In genomic region chr1:172753964-172754363, GRCh38 we compare ENCODE assay signal across 17 cellular contexts.
"Had no signal": no experiment of that assay in that cellular context is flagged by ENCODE, and none has a peak within 500 bp of the region (broad histone marks: within the 10 kb centered on the region; RNA-seq: fewer than 3 reads in every experiment).

No MANE protein-coding gene starts in this region.

- H3K9me3 Mint-ChIP-seq: activated B cell treated with CpG ODN at 0.5 μM for 24 hours; brain; central memory CD8-positive, alpha-beta T cell; naive B cell; stimulated activated naive CD8-positive, alpha-beta T cell treated with anti-CD3 and anti-CD28 coated beads, Interleukin-15, Interleukin-2, amounts not matched to agents 100 ng/mL and 50 ng/mL, for 24 hours; T-helper 1 cell treated with Interleukin-12 subunit alpha and Interleukin-12 subunit beta and Interleukin-4 antibody, amounts not matched to agents 30 μg/mL and 1 μg/mL, for 36 hours had no signal

- H3K36me3 Mint-ChIP-seq: brain, naive B cell had no signal

- H3K4me3 ChIP-seq: lung, pancreas, testis had no signal

- H3K4me1 ChIP-seq: pancreas, testis had no signal

- H3K27ac Mint-ChIP-seq: activated B cell treated with CpG ODN at 0.5 μM for 24 hours; brain; stimulated activated naive CD8-positive, alpha-beta T cell treated with anti-CD3 and anti-CD28 coated beads, Interleukin-15, Interleukin-2, amounts not matched to agents 100 ng/mL and 50 ng/mL, for 24 hours; T-helper 1 cell treated with Interleukin-12 subunit alpha and Interleukin-12 subunit beta and Interleukin-4 antibody, amounts not matched to agents 30 μg/mL and 1 μg/mL, for 36 hours had no signal

- H3K27me3 ChIP-seq: pancreas, testis had no signal

- H3K4me1 Mint-ChIP-seq: brain had no signal

- H3K4me3 Mint-ChIP-seq: brain; central memory CD8-positive, alpha-beta T cell; stimulated activated naive CD8-positive, alpha-beta T cell treated with anti-CD3 and anti-CD28 coated beads, Interleukin-15, Interleukin-2, amounts not matched to agents 100 ng/mL and 50 ng/mL, for 24 hours; T-helper 1 cell treated with Interleukin-12 subunit alpha and Interleukin-12 subunit beta and Interleukin-4 antibody, amounts not matched to agents 30 μg/mL and 1 μg/mL, for 36 hours had no signal

- DNase-seq: activated B cell treated with CpG ODN at 0.5 μM for 24 hours; activated T-cell treated with anti-CD3 and anti-CD28 coated beads, Interleukin-2, amount 50 U/mL, for 48 hours; amygdala; cortex of kidney; effector CD8-positive, alpha-beta T cell; foreskin melanocyte; head of caudate nucleus; left colon; midbrain; pancreas; testis had no signal

- H3K36me3 ChIP-seq: pancreas had no signal

- H3K9me3 ChIP-seq: pancreas, testis had no signal
